In the genomic region with DNA sequence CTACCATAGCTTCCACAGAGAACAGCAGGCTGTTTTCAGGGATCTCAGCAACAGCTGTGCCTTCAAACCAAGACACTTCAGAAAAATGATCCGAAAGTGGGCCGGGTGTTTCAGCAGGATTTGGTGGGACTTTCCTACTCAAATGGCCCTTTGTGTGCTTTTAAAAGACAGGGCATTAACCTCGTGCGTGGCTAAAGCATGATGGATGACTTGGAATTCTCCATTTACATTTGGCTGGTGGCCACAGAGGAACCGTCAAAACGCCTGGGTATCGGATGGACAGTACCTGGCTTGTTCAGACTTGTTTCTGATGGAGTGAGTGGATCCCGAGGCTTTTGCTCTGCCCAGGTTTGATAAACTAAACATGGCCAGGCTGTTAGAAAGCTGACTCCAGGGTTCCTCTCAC, we compare ENCODE assay signal across 14 cellular contexts. TPM values are rescaled to one million over a fixed set of nuclear protein-coding genes. Genes with fewer than 3 reads are reported as not detected.
DNase-seq lines count a peak whose midpoint lies in the region; ATAC-seq lines count a peak whose summit lies in the region.
"Had no signal": no experiment of that assay in that cellular context is flagged by ENCODE, and none has a peak within 500 bp of the region (broad histone marks: within the 10 kb centered on the region; RNA-seq: fewer than 3 reads in every experiment).

No MANE protein-coding gene starts in this region.

- peaks cover 61% of the 10 kb centered on the region for H3K4me1 Mint-ChIP-seq in activated CD4-positive, alpha-beta T cell treated with anti-CD3 and anti-CD28 coated beads for 36 hours
- peaks cover 39 to 65% of the 10 kb centered on the region in 2 donors for H3K4me1 Mint-ChIP-seq in stimulated activated naive B cell treated with anti-CD40 and anti-IgM and Interleukin-4, amounts not matched to agents 10 μg/mL and 1 μg/mL and 100 μg/mL, for 72 hours

- no peaks in the 10 kb centered on the region for H3K36me3 Mint-ChIP-seq in activated CD4-positive, alpha-beta T cell treated with anti-CD3 and anti-CD28 coated beads for 36 hours (ENCODE audit: low read depth)
- no peaks in the 10 kb centered on the region for H3K36me3 Mint-ChIP-seq in stimulated activated naive B cell treated with anti-CD40 and anti-IgM and Interleukin-4, amounts not matched to agents 10 μg/mL and 1 μg/mL and 100 μg/mL, for 72 hours

- CTCF ChIA-PET in activated CD4-positive, alpha-beta T cell treated with anti-CD3 and anti-CD28 coated beads for 36 hours (lab: Charles Lee): interaction anchor here (0.6 to 0.9 kb wide), 4 partner anchors 24 to 368 kb away, joined by 3 to 4 read pairs (median 3); no protein-coding TSS in a partner anchor

- intact Hi-C loops in activated CD4-positive, alpha-beta T cell treated with anti-CD3 and anti-CD28 coated beads for 36 hours (cut with DNase I, micrococcal nuclease): loop anchor here in 1 of 2 experiments (5.0 kb wide), 1 partner anchor 35 kb away; no protein-coding TSS in a partner anchor

- H3K4me3 Mint-ChIP-seq in activated CD4-positive, alpha-beta T cell treated with anti-CD3 and anti-CD28 coated beads for 36 hours: no peak overlapping the region
- no peak overlapping the region for H3K4me3 Mint-ChIP-seq in stimulated activated naive B cell treated with anti-CD40 and anti-IgM and Interleukin-4, amounts not matched to agents 10 μg/mL and 1 μg/mL and 100 μg/mL, for 72 hours

- no peaks in the 10 kb centered on the region for H3K9me3 Mint-ChIP-seq in activated CD4-positive, alpha-beta T cell treated with anti-CD3 and anti-CD28 coated beads for 36 hours (ENCODE audit: low read depth)
- H3K9me3 Mint-ChIP-seq in stimulated activated naive B cell treated with anti-CD40 and anti-IgM and Interleukin-4, amounts not matched to agents 10 μg/mL and 1 μg/mL and 100 μg/mL, for 72 hours: no peaks in the 10 kb centered on the region

- H3K27me3 Mint-ChIP-seq in activated CD4-positive, alpha-beta T cell treated with anti-CD3 and anti-CD28 coated beads for 36 hours: no peaks in the 10 kb centered on the region
- H3K27me3 Mint-ChIP-seq in stimulated activated naive B cell treated with anti-CD40 and anti-IgM and Interleukin-4, amounts not matched to agents 10 μg/mL and 1 μg/mL and 100 μg/mL, for 72 hours: no peaks in the 10 kb centered on the region

- peak overlapping the region; percentile 85 for H3K27ac Mint-ChIP-seq in activated CD4-positive, alpha-beta T cell treated with anti-CD3 and anti-CD28 coated beads for 36 hours
- H3K27ac Mint-ChIP-seq in stimulated activated naive B cell treated with anti-CD40 and anti-IgM and Interleukin-4, amounts not matched to agents 10 μg/mL and 1 μg/mL and 100 μg/mL, for 72 hours: peak overlapping the region; percentile 26

- POLR2A ChIA-PET in activated CD4-positive, alpha-beta T cell treated with anti-CD3 and anti-CD28 coated beads for 36 hours (lab: Charles Lee): interaction anchor here (0.6 kb wide), 2 partner anchors 125 to 1410 kb away, joined by 3 to 4 read pairs; no protein-coding TSS in a partner anchor

- DNase-seq in activated CD4-positive, alpha-beta T cell treated with anti-CD3 and anti-CD28 coated beads for 36 hours: no peak
- no peak for DNase-seq in activated CD4-positive, alpha-beta T cell treated with anti-CD3 and anti-CD28 coated beads for 1 hour
- peak; percentile 85 for DNase-seq in NCI-H69 (lab: John Stamatoyannopoulos, UW)
- DNase-seq in epidermal melanocyte (ENCODE audit: insufficient read length, low spot score): peak; percentile 64
- DNase-seq in stimulated activated naive B cell treated with anti-CD40 and anti-IgM and Interleukin-4, amounts not matched to agents 10 μg/mL and 1 μg/mL and 100 μg/mL, for 72 hours: no peak
- DNase-seq in stimulated activated CD4-positive, alpha-beta T cell treated with anti-CD3 and anti-CD28 coated beads, Interleukin-4, amount 100 ng/mL, for 24 hours: no peak
- no peak for DNase-seq in NCI-H510A treated with DMSO at 0.1 percent for 48 hours (lab: John Stamatoyannopoulos, UW)
- DNase-seq: occipital lobe; SIG-M5; stimulated activated CD4-positive, alpha-beta T cell treated with anti-CD3 and anti-CD28 coated beads, Interleukin-2, amount 100 ng/mL, for 24 hours had no signal

- no peak for ATAC-seq in activated CD4-positive, alpha-beta T cell treated with anti-CD3 and anti-CD28 coated beads for 36 hours
- no peak for ATAC-seq in stimulated activated naive B cell treated with anti-CD40 and anti-IgM and Interleukin-4, amounts not matched to agents 10 μg/mL and 1 μg/mL and 100 μg/mL, for 72 hours (replicated peaks)
- ATAC-seq in HG03565 (IDR thresholded peaks at IDR 0.05; ENCODE audit: unreplicated experiment): no peak

RNA-seq across cellular contexts. Expression of a gene that starts 36.5 kb away (rescaled TPM):
- total RNA-seq in activated CD4-positive, alpha-beta T cell treated with anti-CD3 and anti-CD28 coated beads for 36 hours: 10 to 100 TPM; 63.6 to 69.5 TPM

RNA-seq across cellular contexts. Expression of a gene that starts 40.2 kb away (rescaled TPM):
- under 1 TPM; 0.18 to 0.44 TPM for total RNA-seq in activated CD4-positive, alpha-beta T cell treated with anti-CD3 and anti-CD28 coated beads for 36 hours
- total RNA-seq: chondrocyte, occipital lobe, subcutaneous adipose tissue had no signal

RNA-seq across cellular contexts. Expression of a gene that starts 59.3 kb away (rescaled TPM):
- not detected for total RNA-seq in activated CD4-positive, alpha-beta T cell treated with anti-CD3 and anti-CD28 coated beads for 36 hours
- total RNA-seq: chondrocyte, kidney epithelial cell, occipital lobe, subcutaneous adipose tissue had no signal

Comparison
In these comparisons a context has a peak if more than half of its experiments do, and no peak if none do; other contexts are left out.
1. DNase-seq: peak in NCI-H69 (single experiment) and epidermal melanocyte (single experiment); none in activated CD4-positive, alpha-beta T cell treated with anti-CD3 and anti-CD28 coated beads for 36 hours (single experiment), activated CD4-positive, alpha-beta T cell treated with anti-CD3 and anti-CD28 coated beads for 1 hour (single experiment), stimulated activated naive B cell treated with anti-CD40 and anti-IgM and Interleukin-4, amounts not matched to agents 10 μg/mL and 1 μg/mL and 100 μg/mL, for 72 hours (single experiment), stimulated activated CD4-positive, alpha-beta T cell treated with anti-CD3 and anti-CD28 coated beads, Interleukin-4, amount 100 ng/mL, for 24 hours (single experiment) and NCI-H510A treated with DMSO at 0.1 percent for 48 hours (single experiment).